ENCODE assay signal across 12 cellular contexts in the genomic region with DNA sequence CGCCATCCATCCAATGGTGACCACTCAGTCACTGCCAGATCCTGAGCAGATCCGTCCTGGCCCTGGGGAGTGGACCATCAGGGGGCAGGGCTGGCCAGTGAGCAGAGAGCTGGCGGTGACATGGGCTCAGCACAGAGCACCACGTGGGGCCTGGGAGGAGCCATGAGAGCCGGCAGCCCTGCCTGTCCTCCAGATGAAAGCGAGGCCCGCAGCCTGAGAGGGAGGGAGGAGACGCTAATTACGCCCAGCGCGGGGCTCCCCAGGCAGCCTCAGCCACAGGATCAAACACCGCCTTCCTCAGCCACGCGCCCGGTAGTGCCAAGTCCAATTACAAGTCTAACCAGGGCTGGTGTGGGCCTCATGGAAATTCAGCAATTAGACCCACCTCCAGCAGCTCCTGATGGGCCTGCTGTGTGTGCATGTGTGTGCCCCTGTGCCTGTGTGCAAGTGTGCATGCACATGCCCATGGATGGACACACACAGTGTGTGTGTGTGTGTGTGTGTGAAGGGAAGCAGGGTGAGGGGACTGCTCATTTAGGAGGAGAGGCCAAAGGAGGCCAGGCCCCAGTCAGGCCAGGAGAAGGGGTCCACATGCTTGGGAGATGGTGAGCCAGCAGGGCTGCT.
DNase-seq lines count a peak whose midpoint lies in the region; ATAC-seq and TF ChIP-seq lines count a peak whose summit lies in the region.
"Had no signal": no experiment of that assay in that cellular context is flagged by ENCODE, and none has a peak within 500 bp of the region (broad histone marks: within the 10 kb centered on the region; RNA-seq: fewer than 3 reads in every experiment).

No MANE protein-coding gene starts in this region.

- no peak overlapping the region for H3K27ac ChIP-seq in heart right ventricle
- H3K27ac ChIP-seq in SK-N-SH (ENCODE audit: low read depth in 2 of 2, low read length in 1 of 2), result peak overlapping the region in 1 of 2 experiments; percentile 85; a peak in 2 of 4 replicates
- H3K27ac ChIP-seq in upper lobe of right lung, result no peak overlapping the region
- H3K27ac ChIP-seq: prostate gland, thoracic aorta had no signal

- DNase-seq in heart right ventricle (no peak), cardiac septum (ENCODE audit: low spot score) (no peak), SK-N-SH (peak; percentile 71), left kidney (ENCODE audit: low read depth, low spot score) (peak; percentile 89), upper lobe of right lung (no peak), middle frontal gyrus (ENCODE audit: extremely low spot score, low spot score) (no peak), DMS53 (lab: John Stamatoyannopoulos, UW) (no peak), putamen (ENCODE audit: low spot score) (no peak)
- DNase-seq: GDM1, NCI-H187 treated with DMSO at 0.1 percent for 48 hours had no signal

- intact Hi-C loops in heart right ventricle (cut with DNase I) (no loop called here), cardiac septum (cut with DNase I) (no loop called here), upper lobe of right lung (cut with DNase I) (no loop called here)

- H3F3A ChIP-seq in SK-N-SH (replicated peaks; ENCODE audit: insufficient read depth), result no peaks in the 10 kb centered on the region

- no peak for TF ChIP-seq CTCF in heart right ventricle (IDR thresholded peaks at IDR 0.05)
- no peak for TF ChIP-seq CTCF in SK-N-SH (IDR thresholded peaks at IDR 0.05)
- no peak for TF ChIP-seq CTCF in upper lobe of right lung (IDR thresholded peaks at IDR 0.05)

- no peak for TF ChIP-seq EP300 in SK-N-SH (IDR thresholded peaks at IDR 0.05; ENCODE audit: borderline replicate concordance in 1 of 2, low read depth in 1 of 2, low read length in 1 of 2)

- H3K27me3 ChIP-seq in heart right ventricle, result peaks cover 0 to 26% (median 0%) of the 10 kb centered on the region in 7 donors
- H3K27me3 ChIP-seq in SK-N-SH (ENCODE audit: insufficient read depth), result no peaks in the 10 kb centered on the region
- H3K27me3 ChIP-seq in upper lobe of right lung, result no peaks in the 10 kb centered on the region

- no peak overlapping the region for H3K4me2 ChIP-seq in SK-N-SH

- H4K20me1 ChIP-seq in SK-N-SH (ENCODE audit: insufficient read depth), result no peaks in the 10 kb centered on the region

- H3K9me3 ChIP-seq in heart right ventricle, result no peaks in the 10 kb centered on the region
- H3K9me3 ChIP-seq in SK-N-SH, result no peaks in the 10 kb centered on the region
- no peaks in the 10 kb centered on the region for H3K9me3 ChIP-seq in upper lobe of right lung
- H3K9me3 ChIP-seq: prostate gland, thoracic aorta had no signal

- no peak overlapping the region for H3K9ac ChIP-seq in SK-N-SH

- H3K4me3 ChIP-seq in heart right ventricle (no peak overlapping the region), SK-N-SH (ENCODE audit: low read depth in 2 of 2, low read length in 1 of 2) (no peak overlapping the region), upper lobe of right lung (no peak overlapping the region)
- H3K4me3 ChIP-seq: prostate gland, thoracic aorta had no signal

- whole genome bisulfite sequencing in heart right ventricle, 2 donors, result 43 to 53% methylated on average over 15 of the region's 15 CpGs
- WGBS in SK-N-SH (ENCODE audit: low lambda C conversion rate), result 20% methylated on average over 1 of the region's 15 CpGs

- H3K79me2 ChIP-seq in SK-N-SH (ENCODE audit: insufficient read depth), result no peaks in the 10 kb centered on the region

- H3K9me2 ChIP-seq in SK-N-SH, result no peaks in the 10 kb centered on the region

- CTCF ChIA-PET in SK-N-SH (lab: Yijun Ruan, JAX), result interaction anchor here (0.8 to 3.7 kb wide), 4 partner anchors 17 to 434 kb away, joined by 3 to 15 read pairs (median 4); no protein-coding TSS in a partner anchor

- TF ChIP-seq RAD21 in SK-N-SH (IDR thresholded peaks at IDR 0.05; ENCODE audit: low read length), result 0 out of 2 replicates have a peak, but pooled peaks have one; percentile 15

- H3K4me1 ChIP-seq in heart right ventricle, result no peaks in the 10 kb centered on the region
- peaks cover 0 to 54% of the 10 kb centered on the region in 2 experiments; a peak in 2 of 4 replicates for H3K4me1 ChIP-seq in SK-N-SH (ENCODE audit: control insufficient read depth in 1 of 2, insufficient read depth in 2 of 2, low read depth in 1 of 2, low read length in 1 of 2)
- no peaks in the 10 kb centered on the region for H3K4me1 ChIP-seq in upper lobe of right lung
- H3K4me1 ChIP-seq: prostate gland had no signal

- ATAC-seq in heart right ventricle (peak in 6 of 8 donors; percentile 25 to 58 (median 48)), upper lobe of right lung (peak; percentile 37)

- no peak overlapping the region for H2AFZ ChIP-seq in SK-N-SH (ENCODE audit: low read depth)

- POLR2A ChIA-PET in SK-N-SH (lab: Yijun Ruan, JAX), result interaction anchor here (0.6 to 1.2 kb wide), 3 partner anchors 11 to 88 kb away, joined by 3 to 4 read pairs (median 3); no protein-coding TSS in a partner anchor

- H3K36me3 ChIP-seq in heart right ventricle (no peaks in the 10 kb centered on the region), SK-N-SH (replicated peaks in 1 of 2; ENCODE audit: control insufficient read depth in 1 of 2, insufficient read depth in 2 of 2, low read length in 1 of 2) (no peaks in the 10 kb centered on the region), upper lobe of right lung (no peaks in the 10 kb centered on the region)
- H3K36me3 ChIP-seq: prostate gland, thoracic aorta had no signal

TF ChIP-seq in SK-N-SH, 30 proteins besides CTCF, POLR2A, EP300 and RAD21:
- TF ChIP-seq RCOR1 (IDR thresholded peaks at IDR 0.05; ENCODE audit: low read length) (0 out of 2 replicates have a peak, but pooled peaks have one; percentile 5), MXI1 (IDR thresholded peaks at IDR 0.05; ENCODE audit: low read depth, low read length) (0 out of 2 replicates have a peak, but pooled peaks have one; percentile 32), RXRA (IDR thresholded peaks at IDR 0.05; ENCODE audit: borderline replicate concordance, low read depth) (no peak), FOSL2 (IDR thresholded peaks at IDR 0.05; ENCODE audit: borderline replicate concordance, low read depth) (no peak), MEF2A (IDR thresholded peaks at IDR 0.05; ENCODE audit: borderline replicate concordance, low read depth) (no peak), RFX5 (IDR thresholded peaks at IDR 0.05; ENCODE audit: low read length) (no peak), NFIC (IDR thresholded peaks at IDR 0.05; ENCODE audit: borderline replicate concordance) (no peak), CHD2 (IDR thresholded peaks at IDR 0.05; ENCODE audit: low read length, partially characterized antibody) (no peak), FOXM1 (IDR thresholded peaks at IDR 0.05; ENCODE audit: low read depth) (no peak), TAF1 (IDR thresholded peaks at IDR 0.05; ENCODE audit: borderline replicate concordance, low read depth, low read length) (no peak), GATA2 (CRISPR knock-in tag; IDR thresholded peaks at IDR 0.05) (no peak)
- TF ChIP-seq, protein P1, sequence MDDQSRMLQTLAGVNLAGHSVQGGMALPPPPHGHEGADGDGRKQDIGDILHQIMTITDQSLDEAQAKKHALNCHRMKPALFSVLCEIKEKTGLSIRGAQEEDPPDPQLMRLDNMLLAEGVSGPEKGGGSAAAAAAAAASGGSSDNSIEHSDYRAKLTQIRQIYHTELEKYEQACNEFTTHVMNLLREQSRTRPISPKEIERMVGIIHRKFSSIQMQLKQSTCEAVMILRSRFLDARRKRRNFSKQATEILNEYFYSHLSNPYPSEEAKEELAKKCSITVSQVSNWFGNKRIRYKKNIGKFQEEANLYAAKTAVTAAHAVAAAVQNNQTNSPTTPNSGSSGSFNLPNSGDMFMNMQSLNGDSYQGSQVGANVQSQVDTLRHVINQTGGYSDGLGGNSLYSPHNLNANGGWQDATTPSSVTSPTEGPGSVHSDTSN (IDR thresholded peaks at IDR 0.05), result no peak
- TF ChIP-seq, protein P2, sequence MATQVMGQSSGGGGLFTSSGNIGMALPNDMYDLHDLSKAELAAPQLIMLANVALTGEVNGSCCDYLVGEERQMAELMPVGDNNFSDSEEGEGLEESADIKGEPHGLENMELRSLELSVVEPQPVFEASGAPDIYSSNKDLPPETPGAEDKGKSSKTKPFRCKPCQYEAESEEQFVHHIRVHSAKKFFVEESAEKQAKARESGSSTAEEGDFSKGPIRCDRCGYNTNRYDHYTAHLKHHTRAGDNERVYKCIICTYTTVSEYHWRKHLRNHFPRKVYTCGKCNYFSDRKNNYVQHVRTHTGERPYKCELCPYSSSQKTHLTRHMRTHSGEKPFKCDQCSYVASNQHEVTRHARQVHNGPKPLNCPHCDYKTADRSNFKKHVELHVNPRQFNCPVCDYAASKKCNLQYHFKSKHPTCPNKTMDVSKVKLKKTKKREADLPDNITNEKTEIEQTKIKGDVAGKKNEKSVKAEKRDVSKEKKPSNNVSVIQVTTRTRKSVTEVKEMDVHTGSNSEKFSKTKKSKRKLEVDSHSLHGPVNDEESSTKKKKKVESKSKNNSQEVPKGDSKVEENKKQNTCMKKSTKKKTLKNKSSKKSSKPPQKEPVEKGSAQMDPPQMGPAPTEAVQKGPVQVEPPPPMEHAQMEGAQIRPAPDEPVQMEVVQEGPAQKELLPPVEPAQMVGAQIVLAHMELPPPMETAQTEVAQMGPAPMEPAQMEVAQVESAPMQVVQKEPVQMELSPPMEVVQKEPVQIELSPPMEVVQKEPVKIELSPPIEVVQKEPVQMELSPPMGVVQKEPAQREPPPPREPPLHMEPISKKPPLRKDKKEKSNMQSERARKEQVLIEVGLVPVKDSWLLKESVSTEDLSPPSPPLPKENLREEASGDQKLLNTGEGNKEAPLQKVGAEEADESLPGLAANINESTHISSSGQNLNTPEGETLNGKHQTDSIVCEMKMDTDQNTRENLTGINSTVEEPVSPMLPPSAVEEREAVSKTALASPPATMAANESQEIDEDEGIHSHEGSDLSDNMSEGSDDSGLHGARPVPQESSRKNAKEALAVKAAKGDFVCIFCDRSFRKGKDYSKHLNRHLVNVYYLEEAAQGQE (IDR thresholded peaks at IDR 0.05; ENCODE audit: low read depth, low read length), result no peak
- TF ChIP-seq, protein P3, sequence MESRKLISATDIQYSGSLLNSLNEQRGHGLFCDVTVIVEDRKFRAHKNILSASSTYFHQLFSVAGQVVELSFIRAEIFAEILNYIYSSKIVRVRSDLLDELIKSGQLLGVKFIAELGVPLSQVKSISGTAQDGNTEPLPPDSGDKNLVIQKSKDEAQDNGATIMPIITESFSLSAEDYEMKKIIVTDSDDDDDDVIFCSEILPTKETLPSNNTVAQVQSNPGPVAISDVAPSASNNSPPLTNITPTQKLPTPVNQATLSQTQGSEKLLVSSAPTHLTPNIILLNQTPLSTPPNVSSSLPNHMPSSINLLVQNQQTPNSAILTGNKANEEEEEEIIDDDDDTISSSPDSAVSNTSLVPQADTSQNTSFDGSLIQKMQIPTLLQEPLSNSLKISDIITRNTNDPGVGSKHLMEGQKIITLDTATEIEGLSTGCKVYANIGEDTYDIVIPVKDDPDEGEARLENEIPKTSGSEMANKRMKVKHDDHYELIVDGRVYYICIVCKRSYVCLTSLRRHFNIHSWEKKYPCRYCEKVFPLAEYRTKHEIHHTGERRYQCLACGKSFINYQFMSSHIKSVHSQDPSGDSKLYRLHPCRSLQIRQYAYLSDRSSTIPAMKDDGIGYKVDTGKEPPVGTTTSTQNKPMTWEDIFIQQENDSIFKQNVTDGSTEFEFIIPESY (IDR thresholded peaks at IDR 0.05; ENCODE audit: borderline replicate concordance, low read depth), result no peak

Comparison
In these comparisons a context has a peak if more than half of its experiments do, and no peak if none do; other contexts are left out.
1. DNase-seq: peak in SK-N-SH (single experiment) and left kidney (single experiment); none in heart right ventricle (0 of 2), cardiac septum (single experiment), upper lobe of right lung (single experiment), middle frontal gyrus (single experiment), DMS53 (single experiment) and putamen (single experiment).